ENCODE assay signal across 6 cellular contexts in genomic region chr2:61059382-61059781, GRCh38.
"Had no signal": no experiment of that assay in that cellular context is flagged by ENCODE, and none has a peak within 500 bp of the region (broad histone marks: within the 10 kb centered on the region; RNA-seq: fewer than 3 reads in every experiment).

No MANE protein-coding gene starts in this region.

- H3K27ac ChIP-seq: HL-60, KMS-11 had no signal

- H3K4me2 ChIP-seq: KMS-11 had no signal

- FAIRE-seq: HTR-8/SVneo had no signal

- DNase-seq: IMR-90, KBM-7, KG1 had no signal

- H3K9ac ChIP-seq: KMS-11 had no signal
